ENCODE assay signal across 25 cellular contexts in the genomic region with DNA sequence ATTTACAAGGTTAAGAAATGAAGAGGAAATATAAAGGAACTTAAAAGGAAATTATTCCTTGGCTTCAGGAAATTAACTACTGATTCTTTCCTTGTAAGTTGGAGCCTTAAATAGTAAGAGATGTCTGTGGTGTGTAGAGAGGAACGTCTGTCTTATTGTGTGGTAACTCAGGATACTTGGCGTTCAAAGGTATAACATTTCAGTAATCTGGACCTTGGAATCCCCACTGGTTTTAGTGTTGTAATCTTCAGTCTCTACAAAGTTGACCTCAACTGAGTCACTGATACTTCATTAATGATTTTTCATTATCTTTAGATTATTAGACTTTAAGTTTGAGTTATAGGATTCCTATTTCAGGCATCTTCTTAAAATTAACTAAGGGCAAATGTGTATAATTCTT.
"Had no signal": no experiment of that assay in that cellular context is flagged by ENCODE, and none has a peak within 500 bp of the region (broad histone marks: within the 10 kb centered on the region; RNA-seq: fewer than 3 reads in every experiment).

No MANE protein-coding gene starts in this region.

- H3K4me1 ChIP-seq: esophagus muscularis mucosa, foreskin keratinocyte, gastroesophageal sphincter, heart left ventricle, neural progenitor cell, parathyroid adenoma, right atrium auricular region, tibial nerve, upper lobe of left lung had no signal

- H3K4me3 ChIP-seq: dorsolateral prefrontal cortex, esophagus muscularis mucosa, gastroesophageal sphincter, heart left ventricle, lung, mucosa of descending colon, neural progenitor cell, right atrium auricular region, thoracic aorta, tibial nerve, upper lobe of left lung had no signal

- H3K36me3 ChIP-seq: esophagus muscularis mucosa, gastroesophageal sphincter, heart left ventricle, neural progenitor cell, right atrium auricular region, thoracic aorta, tibial nerve, upper lobe of left lung had no signal

- FAIRE-seq: islet of Langerhans, urothelium cell line had no signal

- H3K9me3 ChIP-seq: esophagus muscularis mucosa, gastroesophageal sphincter, heart left ventricle, mucosa of descending colon, right atrium auricular region, thoracic aorta, tibial nerve, upper lobe of left lung had no signal

- H3K27me3 ChIP-seq: dorsolateral prefrontal cortex, esophagus muscularis mucosa, foreskin keratinocyte, gastroesophageal sphincter, heart left ventricle, neural progenitor cell, right atrium auricular region, tibial nerve, upper lobe of left lung had no signal

- H3K27ac ChIP-seq: dorsolateral prefrontal cortex, epithelial cell of prostate, esophagus muscularis mucosa, foreskin keratinocyte, gastroesophageal sphincter, heart left ventricle, neural progenitor cell, parathyroid adenoma, right atrium auricular region, thoracic aorta, tibial nerve, upper lobe of left lung had no signal

- DNase-seq: cerebellar nuclear complex; cortex of kidney; dorsolateral prefrontal cortex; effector CD4-positive, alpha-beta T cell; endodermal cell; foreskin keratinocyte; heart left ventricle; hippocampal formation; naive B cell; stimulated activated CD4-positive, alpha-beta T cell treated with anti-CD3 and anti-CD28 coated beads, Interleukin-2, amount 100 ng/mL, for 24 hours; stimulated activated CD4-positive, alpha-beta T cell treated with anti-CD3 and anti-CD28 coated beads, Interleukin-4, amount 100 ng/mL, for 4 hours; stimulated activated naive CD8-positive, alpha-beta T cell treated with anti-CD3 and anti-CD28 coated beads, Interleukin-15, Interleukin-2, amounts not matched to agents 100 U/mL and 50 U/mL, for 24 hours; upper lobe of left lung had no signal
